Comparison of ENCODE assay signal across 40 cellular contexts in genomic region chr7:140908351-140908750, GRCh38.
"Had no signal": no experiment of that assay in that cellular context is flagged by ENCODE, and none has a peak within 500 bp of the region (broad histone marks: within the 10 kb centered on the region; RNA-seq: fewer than 3 reads in every experiment).

No MANE protein-coding gene starts in this region.

- H3K27me3 ChIP-seq: adrenal gland, ascending aorta, body of pancreas, brain microvascular endothelial cell, breast epithelium, cardiac muscle cell had no signal

- H3K9me3 Mint-ChIP-seq: activated naive CD4-positive, alpha-beta T cell treated with anti-CD3 and anti-CD28 coated beads for 36 hours; activated T-cell treated with anti-CD3 and anti-CD28 coated beads, Interleukin-2, amount 50 U/mL, for 72 hours; activated T-helper 1 cell treated with anti-CD3 and anti-CD28 coated beads, Interleukin-12 subunit alpha, Interleukin-12 subunit beta, Interleukin-2, Interleukin-4 antibody, amounts not matched to agents 30 ng/mL and 10 ng/mL and 1 ng/mL, durations not matched to agents 14 hours and 24 hours and 36 hours; activated T-helper 17 cell treated with anti-CD3 and anti-CD28 coated beads, Interleukin-2, amount 50 U/mL, for 72 hours; central memory CD8-positive, alpha-beta T cell had no signal

- H3K27me3 Mint-ChIP-seq: activated naive CD4-positive, alpha-beta T cell treated with anti-CD3 and anti-CD28 coated beads, Interleukin-2, amount 10 ng/mL, durations not matched to agents 7 days and 5 days; activated naive CD4-positive, alpha-beta T cell treated with anti-CD3 and anti-CD28 coated beads, Interleukin-2, amount 50 U/mL, for 24 hours; activated naive CD8-positive, alpha-beta T cell; activated naive CD8-positive, alpha-beta T cell treated with anti-CD3 and anti-CD28 coated beads for 36 hours; activated naive CD8-positive, alpha-beta T cell treated with anti-CD3 and anti-CD28 coated beads, Interleukin-2, amount 10 ng/mL, durations not matched to agents 7 days and 5 days; activated naive CD8-positive, alpha-beta T cell treated with anti-CD3 and anti-CD28 coated beads, Interleukin-2, amount 50 U/mL, for 24 hours; activated T-cell treated with anti-CD3 and anti-CD28 coated beads, Interleukin-2, amount 50 U/mL, for 24 hours; activated T-helper 17 cell treated with anti-CD3 and anti-CD28 coated beads, Interleukin-2, amount 50 U/mL, for 72 hours; brain; central memory CD8-positive, alpha-beta T cell had no signal

- H3K4me1 ChIP-seq: ascending aorta, breast epithelium had no signal

- H3K36me3 ChIP-seq: adrenal gland, ascending aorta, brain microvascular endothelial cell, breast epithelium, cardiac muscle cell had no signal

- ATAC-seq: activated naive CD4-positive, alpha-beta T cell treated with anti-CD3 and anti-CD28 coated beads, Interleukin-2, amount 50 U/mL, for 72 hours; activated naive CD8-positive, alpha-beta T cell treated with anti-CD3 and anti-CD28 coated beads, Interleukin-2, amount 50 U/mL, for 24 hours; activated T-cell treated with anti-CD3 and anti-CD28 coated beads, Interleukin-2, amount 50 U/mL, for 4 hours; activated T-cell treated with anti-CD3 and anti-CD28 coated beads, Interleukin-2, amount 50 U/mL, for 72 hours; activated T-helper 17 cell treated with anti-CD3 and anti-CD28 coated beads, Interleukin-2, amount 50 U/mL, for 72 hours; body of pancreas had no signal

- H3K27ac Mint-ChIP-seq: activated naive CD4-positive, alpha-beta T cell treated with anti-CD3 and anti-CD28 coated beads for 36 hours; activated naive CD4-positive, alpha-beta T cell treated with anti-CD3 and anti-CD28 coated beads, Interleukin-2, amount 10 ng/mL, durations not matched to agents 7 days and 5 days; activated naive CD4-positive, alpha-beta T cell treated with anti-CD3 and anti-CD28 coated beads, Interleukin-2, amount 50 U/mL, for 24 hours; activated naive CD4-positive, alpha-beta T cell treated with anti-CD3 and anti-CD28 coated beads, Interleukin-2, amount 50 U/mL, for 72 hours; activated naive CD8-positive, alpha-beta T cell; activated naive CD8-positive, alpha-beta T cell treated with anti-CD3 and anti-CD28 coated beads for 36 hours; activated naive CD8-positive, alpha-beta T cell treated with anti-CD3 and anti-CD28 coated beads, Interleukin-2, amount 10 ng/mL, durations not matched to agents 7 days and 5 days; activated naive CD8-positive, alpha-beta T cell treated with anti-CD3 and anti-CD28 coated beads, Interleukin-2, amount 50 U/mL, for 24 hours; activated T-cell treated with anti-CD3 and anti-CD28 coated beads, Interleukin-2, amount 50 U/mL, for 24 hours; activated T-cell treated with anti-CD3 and anti-CD28 coated beads, Interleukin-2, amount 50 U/mL, for 72 hours; activated T-helper 1 cell treated with anti-CD3 and anti-CD28 coated beads, Interleukin-12 subunit alpha, Interleukin-12 subunit beta, Interleukin-2, Interleukin-4 antibody, amounts not matched to agents 30 ng/mL and 10 ng/mL and 1 ng/mL, durations not matched to agents 14 hours and 24 hours and 36 hours; activated T-helper 17 cell treated with anti-CD3 and anti-CD28 coated beads, Interleukin-2, amount 50 U/mL, for 72 hours; activated T-helper 2 cell treated with anti-CD3 and anti-CD28 coated beads, Interferon-gamma antibody, Interleukin-2, Interleukin-4, amounts not matched to agents 10 μg/mL and 5 μg/mL and 100 μg/mL, durations not matched to agents 14 hours and 24 hours and 36 hours had no signal

- H3K4me3 ChIP-seq: adrenal gland, ascending aorta, body of pancreas, breast epithelium, cardiac muscle cell had no signal

- H3K4me3 Mint-ChIP-seq: activated naive CD4-positive, alpha-beta T cell treated with anti-CD3 and anti-CD28 coated beads for 36 hours; activated naive CD4-positive, alpha-beta T cell treated with anti-CD3 and anti-CD28 coated beads, Interleukin-2, amount 10 ng/mL, durations not matched to agents 7 days and 5 days; activated naive CD4-positive, alpha-beta T cell treated with anti-CD3 and anti-CD28 coated beads, Interleukin-2, amount 50 U/mL, for 24 hours; activated naive CD8-positive, alpha-beta T cell; activated naive CD8-positive, alpha-beta T cell treated with anti-CD3 and anti-CD28 coated beads for 36 hours; activated naive CD8-positive, alpha-beta T cell treated with anti-CD3 and anti-CD28 coated beads, Interleukin-2, amount 10 ng/mL, durations not matched to agents 7 days and 5 days; activated naive CD8-positive, alpha-beta T cell treated with anti-CD3 and anti-CD28 coated beads, Interleukin-2, amount 50 U/mL, for 24 hours; activated T-cell treated with anti-CD3 and anti-CD28 coated beads, Interleukin-2, amount 50 U/mL, for 24 hours; activated T-cell treated with anti-CD3 and anti-CD28 coated beads, Interleukin-2, amount 50 U/mL, for 4 hours; activated T-cell treated with anti-CD3 and anti-CD28 coated beads, Interleukin-2, amount 50 U/mL, for 72 hours; activated T-helper 1 cell treated with anti-CD3 and anti-CD28 coated beads, Interleukin-12 subunit alpha, Interleukin-12 subunit beta, Interleukin-2, Interleukin-4 antibody, amounts not matched to agents 30 ng/mL and 10 ng/mL and 1 ng/mL, durations not matched to agents 14 hours and 24 hours and 36 hours; activated T-helper 17 cell treated with anti-CD3 and anti-CD28 coated beads, Interleukin-2, amount 50 U/mL, for 72 hours; brain; central memory CD8-positive, alpha-beta T cell had no signal

- DNase-seq: activated effector memory CD4-positive, alpha-beta T cell treated with anti-CD3 and anti-CD28 coated beads, Interleukin-2, amount 50 U/mL, for 16 hours; activated effector memory CD4-positive, alpha-beta T cell treated with Interleukin-2 at 50 U/mL for 16 hours; activated gamma-delta T cell; activated gamma-delta T cell treated with Interleukin-2 at 50 U/mL for 16 hours; activated naive CD4-positive, alpha-beta T cell; activated naive CD4-positive, alpha-beta T cell treated with anti-CD3 and anti-CD28 coated beads for 36 hours; activated naive CD4-positive, alpha-beta T cell treated with anti-CD3 and anti-CD28 coated beads, Interleukin-2, amount 10 ng/mL, durations not matched to agents 7 days and 5 days; activated naive CD4-positive, alpha-beta T cell treated with anti-CD3 and anti-CD28 coated beads, Interleukin-2, amount 50 U/mL, for 16 hours; activated naive CD4-positive, alpha-beta T cell treated with Interleukin-2 at 50 U/mL for 16 hours; activated naive CD8-positive, alpha-beta T cell treated with anti-CD3 and anti-CD28 coated beads for 36 hours; activated naive CD8-positive, alpha-beta T cell treated with anti-CD3 and anti-CD28 coated beads, Interleukin-2, amount 10 ng/mL, durations not matched to agents 7 days and 5 days; activated naive CD8-positive, alpha-beta T cell treated with anti-CD3 and anti-CD28 coated beads, Interleukin-2, amount 50 U/mL, for 24 hours; activated T-cell treated with anti-CD3 and anti-CD28 coated beads, Interleukin-2, amount 50 U/mL, for 1 hour; activated T-cell treated with anti-CD3 and anti-CD28 coated beads, Interleukin-2, amount 50 U/mL, for 24 hours; activated T-cell treated with anti-CD3 and anti-CD28 coated beads, Interleukin-2, amount 50 U/mL, for 4 hours; activated T-cell treated with anti-CD3 and anti-CD28 coated beads, Interleukin-2, amount 50 U/mL, for 48 hours; activated T-cell treated with anti-CD3 and anti-CD28 coated beads, Interleukin-2, amount 50 U/mL, for 72 hours; adrenal gland; amniotic stem cell; amygdala; anterior cingulate cortex; aorta; body of pancreas; brain microvascular endothelial cell; caudate nucleus; central memory CD4-positive, alpha-beta T cell; cerebellar nuclear complex had no signal

- H3K27ac ChIP-seq: adrenal gland, ascending aorta, body of pancreas, brain microvascular endothelial cell, breast epithelium, cardiac muscle cell had no signal

- H3K9me3 ChIP-seq: adrenal gland, ascending aorta, body of pancreas, breast epithelium had no signal

- FAIRE-seq: astrocyte, bronchial epithelial cell had no signal
